ENCODE assay signal across 6 cellular contexts in the genomic region with DNA sequence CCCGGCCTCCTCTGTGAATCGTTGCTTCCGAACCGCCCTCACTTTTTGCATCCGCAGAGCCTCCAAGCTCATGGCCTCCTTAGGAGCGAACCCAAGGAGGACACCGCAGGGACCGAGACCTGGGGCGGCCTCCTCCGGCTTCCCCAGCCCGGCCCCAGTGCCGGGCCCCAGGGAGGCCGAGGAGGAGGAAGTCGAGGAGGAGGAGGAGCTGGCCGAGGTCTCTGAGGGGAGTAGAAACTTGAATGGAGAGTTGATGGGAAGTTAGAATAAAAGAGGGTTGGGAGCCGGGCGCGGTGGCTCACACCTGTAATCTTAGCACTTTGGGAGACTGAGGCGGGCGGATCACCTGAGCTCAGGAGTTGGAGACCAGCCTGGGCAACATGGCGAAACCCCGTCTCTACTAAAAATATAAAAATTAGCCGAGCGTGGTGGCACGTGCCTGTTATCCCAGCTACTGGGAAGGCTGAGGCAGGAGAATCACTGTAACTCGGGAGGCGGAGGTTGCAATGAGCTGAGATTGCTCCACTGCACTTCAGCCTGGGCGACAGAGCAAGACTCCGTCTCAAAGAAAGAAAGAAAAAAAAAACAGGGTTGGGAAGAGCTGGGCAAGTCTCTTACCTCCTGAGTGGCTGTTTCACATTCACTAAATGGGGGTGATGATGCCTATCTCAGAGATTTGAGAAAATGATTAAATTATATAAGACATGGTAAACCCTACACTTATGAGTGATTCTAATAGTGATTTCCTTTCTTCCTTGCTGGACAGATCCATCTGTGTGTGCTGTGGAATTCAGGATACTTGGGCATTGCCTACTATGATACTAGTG. TPM values are rescaled to one million over a fixed set of nuclear protein-coding genes. Genes with fewer than 3 reads are reported as not detected.
DNase-seq lines count a peak whose midpoint lies in the region; ATAC-seq and TF ChIP-seq lines count a peak whose summit lies in the region.

No MANE protein-coding gene starts in this region.

- POLR2A ChIA-PET in WTC11 (lab: Charles Lee) = interaction anchor here (0.8 to 4.5 kb wide), 5 partner anchors 12 to 103 kb away, joined by 3 to 32 read pairs (median 5); a partner anchor contains a TSS

- H3K9ac ChIP-seq in liver (ENCODE audit: low read depth in 1 of 2, low read length in 2 of 2) = peak overlapping the region; percentile 61 to 70

- no peak for TF ChIP-seq CTCF in WTC11 (IDR thresholded peaks at IDR 0.05)
- no peak for TF ChIP-seq CTCF in liver (IDR thresholded peaks at IDR 0.05; ENCODE audit: low read depth, low read length, missing input control)

- H3K9me3 ChIP-seq in HAP-1 (no peaks in the 10 kb centered on the region), liver (ENCODE audit: control insufficient read depth in 4 of 4, low read length in 3 of 4) (no peaks in the 10 kb centered on the region)

- peak overlapping the region; percentile 53 to 64 for H3K27ac ChIP-seq in liver (ENCODE audit: low read depth in 1 of 2, low read length in 2 of 2)

- H3K36me3 Mint-ChIP-seq in WTC11 = peaks cover 12% of the 10 kb centered on the region

- peak overlapping the region; percentile 80 for H3K4me3 Mint-ChIP-seq in WTC11

- DNase-seq in HAP-1 (ENCODE audit: low spot score in 2 of 2) (peak; percentile 19 to 59), WTC11 (ENCODE audit: low spot score) (no peak), cortex of kidney (lab: John Stamatoyannopoulos, UW) (no peak), kidney glomerular epithelial cell (lab: John Stamatoyannopoulos, UW) (no peak), NCI-H2029 treated with DMSO at 0.1 percent for 48 hours (lab: John Stamatoyannopoulos, UW) (no peak)

- TF ChIP-seq RAD21 in liver (IDR thresholded peaks at IDR 0.05) = no peak

- H3K27me3 Mint-ChIP-seq in WTC11 (ENCODE audit: low read depth) = no peaks in the 10 kb centered on the region; the same call in 1 of the 2 replicates

- in situ Hi-C loops in HAP-1 (cut with MboI; ENCODE audit: low sequenced_read_pairs) = no loop called here

- 28% methylated on average over 29 of the region's 29 CpGs for WGBS in liver

- H3K4me1 ChIP-seq in HAP-1 (peaks cover 34% of the 10 kb centered on the region), liver (ENCODE audit: control insufficient read depth in 4 of 4, insufficient read depth in 4 of 4, low read length in 3 of 4) (peaks cover 18 to 43% (median 37%) of the 10 kb centered on the region in 4 donors)

- H3K36me3 ChIP-seq in HAP-1 (replicated peaks) = peaks cover 44% of the 10 kb centered on the region
- no peaks in the 10 kb centered on the region for H3K36me3 ChIP-seq in liver (ENCODE audit: control insufficient read depth in 4 of 4, insufficient read depth in 3 of 4, low read depth in 1 of 4, low read length in 3 of 4)

- H3K27ac Mint-ChIP-seq in WTC11 = peak overlapping the region; percentile 85

- peaks cover 47% of the 10 kb centered on the region for H3K4me1 Mint-ChIP-seq in WTC11

- H3K4me3 ChIP-seq in HAP-1 = peak overlapping the region; percentile 62
- H3K4me3 ChIP-seq in liver (ENCODE audit: low read depth in 1 of 3, low read length in 3 of 3) = peak overlapping the region; percentile 68 to 84 (median 69)

- H3K27me3 ChIP-seq in HAP-1 (ENCODE audit: low read depth) = no peaks in the 10 kb centered on the region
- no peaks in the 10 kb centered on the region for H3K27me3 ChIP-seq in liver (ENCODE audit: control insufficient read depth in 4 of 4, insufficient read depth in 4 of 4, low read length in 3 of 4)

- H3K9me3 Mint-ChIP-seq in WTC11 = no peaks in the 10 kb centered on the region

- ATAC-seq in WTC11 = no peak

- CTCF ChIA-PET in WTC11 (lab: Charles Lee) = interaction anchor here (0.8 to 7.1 kb wide), 12 partner anchors 11 to 194 kb away, joined by 3 to 62 read pairs (median 8); a partner anchor contains a TSS

TF ChIP-seq in WTC11, 78 proteins besides CTCF, POLR2A, EP300 and RAD21 (continues in another document):
- TF ChIP-seq, protein P1, sequence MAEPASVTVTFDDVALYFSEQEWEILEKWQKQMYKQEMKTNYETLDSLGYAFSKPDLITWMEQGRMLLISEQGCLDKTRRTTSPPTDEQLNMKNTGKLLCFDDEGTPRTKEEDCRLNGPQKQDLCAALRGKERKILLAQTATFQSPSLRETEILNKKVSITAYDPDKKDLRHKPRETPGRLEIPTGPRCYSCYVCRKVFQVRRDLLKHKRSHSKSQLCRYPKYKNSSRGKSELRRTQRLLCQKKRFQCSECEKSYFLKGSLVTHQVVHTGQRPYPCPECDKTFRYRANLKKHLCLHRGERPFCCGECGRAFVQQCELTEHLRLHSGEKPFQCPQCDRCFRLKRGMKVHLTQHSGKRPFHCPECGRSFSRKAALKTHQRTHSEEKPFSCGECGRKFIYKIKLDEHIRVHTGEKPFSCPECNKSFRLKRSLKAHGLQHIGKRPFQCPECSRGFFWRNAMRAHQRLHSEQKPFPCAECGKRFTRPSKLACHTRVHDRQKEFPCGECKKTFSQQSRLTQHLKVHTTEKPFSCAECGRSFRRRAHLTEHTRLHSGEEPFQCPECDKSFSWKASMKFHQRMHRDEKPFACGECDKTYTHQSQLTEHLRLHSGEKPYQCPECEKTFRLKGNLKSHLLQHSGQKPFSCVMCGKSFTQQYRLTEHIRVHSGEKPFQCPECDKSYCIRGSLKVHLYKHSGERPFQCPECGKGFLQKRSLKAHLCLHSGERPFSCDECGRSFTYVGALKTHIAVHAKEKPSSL (CRISPR knock-in tag; conservative IDR thresholded peaks at IDR 0.05) = no peak
- TF ChIP-seq, protein P2, sequence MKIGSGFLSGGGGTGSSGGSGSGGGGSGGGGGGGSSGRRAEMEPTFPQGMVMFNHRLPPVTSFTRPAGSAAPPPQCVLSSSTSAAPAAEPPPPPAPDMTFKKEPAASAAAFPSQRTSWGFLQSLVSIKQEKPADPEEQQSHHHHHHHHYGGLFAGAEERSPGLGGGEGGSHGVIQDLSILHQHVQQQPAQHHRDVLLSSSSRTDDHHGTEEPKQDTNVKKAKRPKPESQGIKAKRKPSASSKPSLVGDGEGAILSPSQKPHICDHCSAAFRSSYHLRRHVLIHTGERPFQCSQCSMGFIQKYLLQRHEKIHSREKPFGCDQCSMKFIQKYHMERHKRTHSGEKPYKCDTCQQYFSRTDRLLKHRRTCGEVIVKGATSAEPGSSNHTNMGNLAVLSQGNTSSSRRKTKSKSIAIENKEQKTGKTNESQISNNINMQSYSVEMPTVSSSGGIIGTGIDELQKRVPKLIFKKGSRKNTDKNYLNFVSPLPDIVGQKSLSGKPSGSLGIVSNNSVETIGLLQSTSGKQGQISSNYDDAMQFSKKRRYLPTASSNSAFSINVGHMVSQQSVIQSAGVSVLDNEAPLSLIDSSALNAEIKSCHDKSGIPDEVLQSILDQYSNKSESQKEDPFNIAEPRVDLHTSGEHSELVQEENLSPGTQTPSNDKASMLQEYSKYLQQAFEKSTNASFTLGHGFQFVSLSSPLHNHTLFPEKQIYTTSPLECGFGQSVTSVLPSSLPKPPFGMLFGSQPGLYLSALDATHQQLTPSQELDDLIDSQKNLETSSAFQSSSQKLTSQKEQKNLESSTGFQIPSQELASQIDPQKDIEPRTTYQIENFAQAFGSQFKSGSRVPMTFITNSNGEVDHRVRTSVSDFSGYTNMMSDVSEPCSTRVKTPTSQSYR (CRISPR knock-in tag; IDR thresholded peaks at IDR 0.05) = no peak

TF ChIP-seq in liver, 16 proteins besides CTCF, POLR2A, EP300 and RAD21 (continues in another document):
- no peak for TF ChIP-seq RXRA (IDR thresholded peaks at IDR 0.05)
- TF ChIP-seq, protein P3, sequence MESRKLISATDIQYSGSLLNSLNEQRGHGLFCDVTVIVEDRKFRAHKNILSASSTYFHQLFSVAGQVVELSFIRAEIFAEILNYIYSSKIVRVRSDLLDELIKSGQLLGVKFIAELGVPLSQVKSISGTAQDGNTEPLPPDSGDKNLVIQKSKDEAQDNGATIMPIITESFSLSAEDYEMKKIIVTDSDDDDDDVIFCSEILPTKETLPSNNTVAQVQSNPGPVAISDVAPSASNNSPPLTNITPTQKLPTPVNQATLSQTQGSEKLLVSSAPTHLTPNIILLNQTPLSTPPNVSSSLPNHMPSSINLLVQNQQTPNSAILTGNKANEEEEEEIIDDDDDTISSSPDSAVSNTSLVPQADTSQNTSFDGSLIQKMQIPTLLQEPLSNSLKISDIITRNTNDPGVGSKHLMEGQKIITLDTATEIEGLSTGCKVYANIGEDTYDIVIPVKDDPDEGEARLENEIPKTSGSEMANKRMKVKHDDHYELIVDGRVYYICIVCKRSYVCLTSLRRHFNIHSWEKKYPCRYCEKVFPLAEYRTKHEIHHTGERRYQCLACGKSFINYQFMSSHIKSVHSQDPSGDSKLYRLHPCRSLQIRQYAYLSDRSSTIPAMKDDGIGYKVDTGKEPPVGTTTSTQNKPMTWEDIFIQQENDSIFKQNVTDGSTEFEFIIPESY (IDR thresholded peaks at IDR 0.05) = no peak

RNA-seq across cellular contexts. Expression of a gene that starts 0.8 kb away (rescaled TPM):
- total RNA-seq in WTC11 (2021) = 43.1 to 62.3 TPM (median 56.1 TPM) in 3 replicates
- total RNA-seq in liver = 1 to 10 TPM; 5.9 to 6.4 TPM
- polyA plus RNA-seq in liver = 1 to 10 TPM; 1.2 to 2.2 TPM

RNA-seq across cellular contexts. Expression of a gene that starts 4.3 kb away (rescaled TPM):
- total RNA-seq in WTC11 (2021) (229 to 244 TPM (median 230 TPM) in 3 replicates), liver (100 to 1,000 TPM in 1 of 2 donors, 10 to 100 TPM in 1; 56.5 to 124 TPM)
- 10 to 100 TPM; 63.7 to 65.2 TPM for polyA plus RNA-seq in liver

RNA-seq across cellular contexts. Expression of a gene that starts 11.5 kb away (rescaled TPM):
- total RNA-seq in WTC11 (2021) (62.2 to 67.3 TPM (median 65.8 TPM) in 3 replicates), liver (10 to 100 TPM; 23.8 to 31.4 TPM)
- 10 to 100 TPM; 19.8 to 22.6 TPM for polyA plus RNA-seq in liver

RNA-seq across cellular contexts. Expression of a gene that starts 17.4 kb away (rescaled TPM):
- total RNA-seq in WTC11 (2021) (0.09 to 0.11 TPM (median 0.11 TPM) in 3 replicates), liver (10 to 100 TPM in 1 of 2 donors, under 1 TPM in 1; 0.08 to 10.7 TPM)
- under 1 TPM; 0.15 to 0.33 TPM for polyA plus RNA-seq in liver

RNA-seq across cellular contexts. Expression of a gene that starts 19.1 kb away (rescaled TPM):
- total RNA-seq in WTC11 (2021) (0.21 to 0.35 TPM in 2 of 3 replicates, not detected in the other), liver (not detected)
- polyA plus RNA-seq in liver = not detected

Comparison
In these comparisons a context has a peak if more than half of its experiments do, and no peak if none do; other contexts are left out.
1. DNase-seq: peak in HAP-1 (2 of 2); none in WTC11 (single experiment), cortex of kidney (single experiment), kidney glomerular epithelial cell (single experiment) and NCI-H2029 treated with DMSO at 0.1 percent for 48 hours (single experiment).